Comparison of ENCODE assay signal across 8 cellular contexts in genomic region chr16:728890-729744, GRCh38. TPM values are rescaled to one million over a fixed set of nuclear protein-coding genes. Genes with fewer than 3 reads are reported as not detected.
DNase-seq lines count a peak whose midpoint lies in the region; ATAC-seq and TF ChIP-seq lines count a peak whose summit lies in the region.

No MANE protein-coding gene starts in this region.

- H3K36me3 ChIP-seq in iPS DF 6.9 (ENCODE audit: control insufficient read depth, insufficient read depth, low read length) = 0 out of 2 replicates have a peak, but pooled peaks cover 3% of the 10 kb centered on the region
- peaks cover 33% of the 10 kb centered on the region for H3K36me3 ChIP-seq in suprapubic skin

- no CpG with 5 or more reads among the region's 55 CpGs for WGBS in iPS DF 6.9 (ENCODE audit: insufficient coverage, insufficient read length)
- 86% methylated on average over 9 of the region's 55 CpGs for WGBS in suprapubic skin

- no peak for DNase-seq in activated CD8-positive, alpha-beta T cell treated with anti-CD3 and anti-CD28 coated beads for 36 hours
- no peak for DNase-seq in activated CD8-positive, alpha-beta T cell treated with anti-CD3 and anti-CD28 coated beads, Interleukin-2, amount 10 ng/mL, durations not matched to agents 7 days and 5 days
- DNase-seq in T-helper 17 cell (no peak), iPS DF 6.9 (ENCODE audit: low read depth, low spot score) (no peak), suprapubic skin (ENCODE audit: low spot score in 2 of 2) (no peak), HK-2 (ENCODE audit: unreplicated experiment) (no peak)

- H3K4me1 Mint-ChIP-seq in activated CD8-positive, alpha-beta T cell treated with anti-CD3 and anti-CD28 coated beads for 36 hours (ENCODE audit: low read depth) = peaks cover 3% of the 10 kb centered on the region
- H3K4me1 Mint-ChIP-seq in activated CD8-positive, alpha-beta T cell treated with anti-CD3 and anti-CD28 coated beads, Interleukin-2, amount 10 ng/mL, durations not matched to agents 7 days and 5 days (ENCODE audit: low read depth) = no peaks in the 10 kb centered on the region
- no peaks in the 10 kb centered on the region for H3K4me1 Mint-ChIP-seq in T-helper 17 cell

- H3K4me1 ChIP-seq in iPS DF 6.9 (ENCODE audit: control insufficient read depth, insufficient read depth, low read length) (peaks cover 3% of the 10 kb centered on the region; the same call in 1 of the 2 replicates), suprapubic skin (peaks cover 32% of the 10 kb centered on the region)

- POLR2A ChIA-PET in activated CD8-positive, alpha-beta T cell treated with anti-CD3 and anti-CD28 coated beads for 36 hours (lab: Charles Lee) = interaction anchor here (0.7 to 2.6 kb wide), 6 partner anchors 8 to 60 kb away, joined by 3 to 13 read pairs (median 8); partner anchors contain the start of genes ANTKMT and CIAO3
- POLR2A ChIA-PET in activated CD8-positive, alpha-beta T cell treated with anti-CD3 and anti-CD28 coated beads, Interleukin-2, amount 10 ng/mL, durations not matched to agents 7 days and 5 days (lab: Charles Lee) = interaction anchor here (1.1 to 2.9 kb wide), 2 partner anchors 10 to 12 kb away, joined by 3 to 10 read pairs; partner anchors contain the start of gene CIAO3

- H3K36me3 Mint-ChIP-seq in activated CD8-positive, alpha-beta T cell treated with anti-CD3 and anti-CD28 coated beads for 36 hours (ENCODE audit: low read depth) = peaks cover 2% of the 10 kb centered on the region
- H3K36me3 Mint-ChIP-seq in activated CD8-positive, alpha-beta T cell treated with anti-CD3 and anti-CD28 coated beads, Interleukin-2, amount 10 ng/mL, durations not matched to agents 7 days and 5 days (ENCODE audit: low read depth) = peaks cover 4% of the 10 kb centered on the region
- no peaks in the 10 kb centered on the region for H3K36me3 Mint-ChIP-seq in T-helper 17 cell (ENCODE audit: low read depth)

- no peaks in the 10 kb centered on the region for H3K9me3 Mint-ChIP-seq in activated CD8-positive, alpha-beta T cell treated with anti-CD3 and anti-CD28 coated beads for 36 hours
- H3K9me3 Mint-ChIP-seq in activated CD8-positive, alpha-beta T cell treated with anti-CD3 and anti-CD28 coated beads, Interleukin-2, amount 10 ng/mL, durations not matched to agents 7 days and 5 days (ENCODE audit: insufficient read depth) = no peaks in the 10 kb centered on the region

- no peaks in the 10 kb centered on the region for H3K27me3 ChIP-seq in iPS DF 6.9 (ENCODE audit: control insufficient read depth, insufficient read depth, low read length)
- H3K27me3 ChIP-seq in suprapubic skin = peaks cover 34% of the 10 kb centered on the region

- H3K27ac Mint-ChIP-seq in activated CD8-positive, alpha-beta T cell treated with anti-CD3 and anti-CD28 coated beads for 36 hours = no peak overlapping the region
- no peak overlapping the region for H3K27ac Mint-ChIP-seq in activated CD8-positive, alpha-beta T cell treated with anti-CD3 and anti-CD28 coated beads, Interleukin-2, amount 10 ng/mL, durations not matched to agents 7 days and 5 days
- no peak overlapping the region for H3K27ac Mint-ChIP-seq in T-helper 17 cell

- no peak for TF ChIP-seq POLR2A in suprapubic skin (IDR thresholded peaks at IDR 0.05)

- intact Hi-C loops in activated CD8-positive, alpha-beta T cell treated with anti-CD3 and anti-CD28 coated beads for 36 hours (cut with micrococcal nuclease) = no loop called here

- TF ChIP-seq EP300 in suprapubic skin (IDR thresholded peaks at IDR 0.05) = no peak

- H3K9me3 ChIP-seq in T-helper 17 cell (ENCODE audit: control insufficient read depth, low read length, poor library complexity, severe bottlenecking) = no peaks in the 10 kb centered on the region
- no peaks in the 10 kb centered on the region for H3K9me3 ChIP-seq in iPS DF 6.9 (ENCODE audit: control insufficient read depth, insufficient read depth, low read length)
- no peaks in the 10 kb centered on the region for H3K9me3 ChIP-seq in suprapubic skin

- H3K27me3 Mint-ChIP-seq in activated CD8-positive, alpha-beta T cell treated with anti-CD3 and anti-CD28 coated beads for 36 hours = no peaks in the 10 kb centered on the region
- no peaks in the 10 kb centered on the region for H3K27me3 Mint-ChIP-seq in activated CD8-positive, alpha-beta T cell treated with anti-CD3 and anti-CD28 coated beads, Interleukin-2, amount 10 ng/mL, durations not matched to agents 7 days and 5 days (ENCODE audit: low read depth)
- H3K27me3 Mint-ChIP-seq in T-helper 17 cell = no peaks in the 10 kb centered on the region

- ATAC-seq in activated CD8-positive, alpha-beta T cell treated with anti-CD3 and anti-CD28 coated beads for 36 hours = no peak
- ATAC-seq in activated CD8-positive, alpha-beta T cell treated with anti-CD3 and anti-CD28 coated beads, Interleukin-2, amount 10 ng/mL, durations not matched to agents 7 days and 5 days = no peak
- ATAC-seq in T-helper 17 cell = no peak
- ATAC-seq in GM21526 (IDR thresholded peaks at IDR 0.05; ENCODE audit: low FRiP score, unreplicated experiment) = no peak
- ATAC-seq in HG03378 (IDR thresholded peaks at IDR 0.05; ENCODE audit: unreplicated experiment) = no peak

- H3K27ac ChIP-seq in iPS DF 6.9 (ENCODE audit: low read length) = no peak overlapping the region
- H3K27ac ChIP-seq in suprapubic skin = no peak overlapping the region

- H3K4me3 Mint-ChIP-seq in activated CD8-positive, alpha-beta T cell treated with anti-CD3 and anti-CD28 coated beads for 36 hours = peak overlapping the region; percentile 62
- H3K4me3 Mint-ChIP-seq in activated CD8-positive, alpha-beta T cell treated with anti-CD3 and anti-CD28 coated beads, Interleukin-2, amount 10 ng/mL, durations not matched to agents 7 days and 5 days = no peak overlapping the region
- peak overlapping the region; percentile 56 for H3K4me3 Mint-ChIP-seq in T-helper 17 cell

- H3K4me3 ChIP-seq in iPS DF 6.9 (ENCODE audit: low read length) (peak overlapping the region; percentile 51; the same call in 1 of the 2 replicates), suprapubic skin (peak overlapping the region; percentile 52)

- CTCF ChIA-PET in activated CD8-positive, alpha-beta T cell treated with anti-CD3 and anti-CD28 coated beads for 36 hours (lab: Charles Lee) = interaction anchor here (0.8 to 19.6 kb wide), 3 partner anchors 9 to 56 kb away, joined by 3 to 207 read pairs (median 4); partner anchors contain the start of gene METRN
- CTCF ChIA-PET in activated CD8-positive, alpha-beta T cell treated with anti-CD3 and anti-CD28 coated beads, Interleukin-2, amount 10 ng/mL, durations not matched to agents 7 days and 5 days (lab: Charles Lee) = interaction anchor here (1.3 to 1.7 kb wide), 4 partner anchors 9 to 59 kb away, joined by 3 to 6 read pairs (median 3); partner anchors contain the start of genes CIAO3 and RPUSD1

- TF ChIP-seq CTCF in activated CD8-positive, alpha-beta T cell treated with anti-CD3 and anti-CD28 coated beads for 36 hours (IDR thresholded peaks at IDR 0.05) = no peak
- no peak for TF ChIP-seq CTCF in suprapubic skin (IDR thresholded peaks at IDR 0.05)

RNA-seq across cellular contexts. Expression of gene HAGHL, which starts 2.2 kb away (rescaled TPM):
- 10 to 100 TPM; 28.8 to 32.6 TPM for total RNA-seq in activated CD8-positive, alpha-beta T cell treated with anti-CD3 and anti-CD28 coated beads for 36 hours
- 10 to 100 TPM in 1 of 2 experiments, 1 to 10 TPM in 1; 8.4 to 11.2 TPM for total RNA-seq in activated CD8-positive, alpha-beta T cell treated with anti-CD3 and anti-CD28 coated beads, Interleukin-2, amount 10 ng/mL, durations not matched to agents 7 days and 5 days
- total RNA-seq in T-helper 17 cell (10 to 100 TPM in 1 of 2 donors, 1 to 10 TPM in 1; 9.8 to 12.5 TPM), suprapubic skin (1 to 10 TPM; 3.2 to 7.1 (median 4.8) TPM)

RNA-seq across cellular contexts. Expression of gene CCDC78, which starts 2.9 kb away (rescaled TPM):
- 1 to 10 TPM; 4.6 to 5.7 TPM for total RNA-seq in activated CD8-positive, alpha-beta T cell treated with anti-CD3 and anti-CD28 coated beads for 36 hours
- 1 to 10 TPM; 3.9 TPM for total RNA-seq in activated CD8-positive, alpha-beta T cell treated with anti-CD3 and anti-CD28 coated beads, Interleukin-2, amount 10 ng/mL, durations not matched to agents 7 days and 5 days
- 1 to 10 TPM; 3.4 to 3.7 TPM for total RNA-seq in T-helper 17 cell
- 1 to 10 TPM in 1 of 4 donors, under 1 TPM in 2, not detected in 1; 0.64 to 2.4 (median 0.83) TPM for total RNA-seq in suprapubic skin

RNA-seq across cellular contexts. Expression of gene ANTKMT, which starts 8.2 kb away (rescaled TPM):
- total RNA-seq in activated CD8-positive, alpha-beta T cell treated with anti-CD3 and anti-CD28 coated beads for 36 hours = 10 to 100 TPM; 34.3 to 38.4 TPM
- total RNA-seq in activated CD8-positive, alpha-beta T cell treated with anti-CD3 and anti-CD28 coated beads, Interleukin-2, amount 10 ng/mL, durations not matched to agents 7 days and 5 days = 10 to 100 TPM; 12.3 to 14.2 TPM
- 10 to 100 TPM; 10.3 to 11.8 TPM for total RNA-seq in T-helper 17 cell
- 10 to 100 TPM; 13.0 to 29.4 (median 23.8) TPM for total RNA-seq in suprapubic skin

RNA-seq across cellular contexts. Expression of gene CIAO3, which starts 11.7 kb away (rescaled TPM):
- total RNA-seq in activated CD8-positive, alpha-beta T cell treated with anti-CD3 and anti-CD28 coated beads for 36 hours = 10 to 100 TPM; 21.3 to 25.0 TPM
- 10 to 100 TPM; 24.9 to 32.4 TPM for total RNA-seq in activated CD8-positive, alpha-beta T cell treated with anti-CD3 and anti-CD28 coated beads, Interleukin-2, amount 10 ng/mL, durations not matched to agents 7 days and 5 days
- total RNA-seq in T-helper 17 cell (10 to 100 TPM; 33.7 to 33.8 TPM), suprapubic skin (100 to 1,000 TPM in 1 of 4 donors, 10 to 100 TPM in 3; 35.2 to 110 (median 52.0) TPM)

RNA-seq across cellular contexts. Expression of gene METRN, which starts 14.2 kb away (rescaled TPM):
- 10 to 100 TPM; 37.2 to 43.1 TPM for total RNA-seq in activated CD8-positive, alpha-beta T cell treated with anti-CD3 and anti-CD28 coated beads for 36 hours
- 10 to 100 TPM in 1 of 2 experiments, 1 to 10 TPM in 1; 8.1 to 10.6 TPM for total RNA-seq in activated CD8-positive, alpha-beta T cell treated with anti-CD3 and anti-CD28 coated beads, Interleukin-2, amount 10 ng/mL, durations not matched to agents 7 days and 5 days
- total RNA-seq in T-helper 17 cell (1 to 10 TPM; 3.8 to 4.3 TPM), suprapubic skin (10 to 100 TPM; 10.0 to 30.9 (median 15.8) TPM)
